Comparison of ENCODE assay signal across 13 cellular contexts in the genomic region with DNA sequence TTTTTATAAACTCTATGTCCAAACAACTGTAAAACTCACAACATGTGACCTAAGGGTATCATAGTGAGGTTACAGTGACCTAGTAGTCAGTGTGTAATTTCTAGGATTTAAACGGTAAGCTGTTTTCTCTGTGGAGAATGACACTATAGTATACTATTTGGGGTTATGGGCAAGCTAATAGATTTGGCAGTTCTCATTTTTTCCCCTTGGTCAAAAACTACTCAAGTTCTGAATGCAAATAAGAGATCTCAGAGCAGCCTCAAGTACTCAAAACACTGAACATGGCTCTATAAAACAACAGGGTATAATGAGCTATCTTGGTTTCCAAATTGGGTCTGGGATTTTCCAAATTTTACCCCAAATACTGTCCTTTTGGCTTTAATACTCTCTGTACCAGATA.
DNase-seq lines count a peak whose midpoint lies in the region; ATAC-seq and TF ChIP-seq lines count a peak whose summit lies in the region.
"Had no signal": no experiment of that assay in that cellular context is flagged by ENCODE, and none has a peak within 500 bp of the region (broad histone marks: within the 10 kb centered on the region; RNA-seq: fewer than 3 reads in every experiment).

No MANE protein-coding gene starts in this region.

- TF ChIP-seq POLR2A in body of pancreas (IDR thresholded peaks at IDR 0.05): no peak
- no peak for TF ChIP-seq POLR2A in lower leg skin (IDR thresholded peaks at IDR 0.05)

- H3K9me3 ChIP-seq in body of pancreas (no peaks in the 10 kb centered on the region), lower lobe of right lung (peaks cover 6% of the 10 kb centered on the region)
- H3K9me3 ChIP-seq: suprapubic skin had no signal

- DNase-seq in A172 (ENCODE audit: low spot score) (peak; percentile 4), body of pancreas (no peak), lower lobe of right lung (no peak), SW480 (ENCODE audit: low spot score) (no peak), RWPE1 (ENCODE audit: low spot score) (no peak), lower leg skin (ENCODE audit: low spot score in 2 of 2) (no peak)
- DNase-seq: activated CD4-positive, alpha-beta T cell treated with anti-CD3 and anti-CD28 coated beads for 4 hours; effector memory CD8-positive, alpha-beta T cell; stimulated activated CD4-positive, alpha-beta T cell treated with anti-CD3 and anti-CD28 coated beads, Interleukin-4, amount 100 ng/mL, for 24 hours had no signal

- ATAC-seq in HG02642 (IDR thresholded peaks at IDR 0.05; ENCODE audit: poor library complexity, unreplicated experiment) (peak; percentile 47), body of pancreas (no peak), lower lobe of right lung (no peak), GM18511 (IDR thresholded peaks at IDR 0.05; ENCODE audit: unreplicated experiment) (no peak)
- ATAC-seq: effector memory CD8-positive, alpha-beta T cell had no signal

- CTCF ChIA-PET in RWPE1 (lab: Yijun Ruan, JAX): interaction anchor here (0.6 to 1.1 kb wide), 3 partner anchors 24 to 75 kb away, joined by 3 to 5 read pairs (median 3); no protein-coding TSS in a partner anchor

- H3K4me1 ChIP-seq in body of pancreas: peaks cover 29% of the 10 kb centered on the region
- peaks cover 16% of the 10 kb centered on the region for H3K4me1 ChIP-seq in lower lobe of right lung

- H3K36me3 ChIP-seq in body of pancreas (replicated peaks in 1 of 2; ENCODE audit: insufficient read depth in 1 of 2, low read depth in 2 of 2) (no peaks in the 10 kb centered on the region), lower lobe of right lung (no peaks in the 10 kb centered on the region)
- H3K36me3 ChIP-seq: suprapubic skin had no signal

- 59 to 61% methylated on average over 1 of the region's 1 CpG for WGBS in body of pancreas, 2 donors
- WGBS in lower leg skin, 2 donors: 36% methylated on average over 1 of the region's 1 CpG

- POLR2A ChIA-PET in RWPE1 (lab: Yijun Ruan, JAX; ENCODE audit: low non-redundant PET): interaction anchor here (0.5 kb wide), 1 partner anchor 209 kb away, joined by 4 read pairs; no protein-coding TSS in a partner anchor

- TF ChIP-seq CTCF in body of pancreas (IDR thresholded peaks at IDR 0.05) (no peak), lower lobe of right lung (IDR thresholded peaks at IDR 0.05) (no peak), RWPE1 (conservative IDR thresholded peaks at IDR 0.05; ENCODE audit: low read depth) (no peak), lower leg skin (IDR thresholded peaks at IDR 0.05) (no peak)

- intact Hi-C loops in body of pancreas (cut with DNase I): no loop called here
- intact Hi-C loops in lower lobe of right lung (cut with DNase I): no loop called here
- intact Hi-C loops in lower leg skin (cut with DNase I; ENCODE audit: low total_unique reads): no loop called here

- H3K27ac ChIP-seq in body of pancreas: peak overlapping the region; percentile 30 to 75 (median 56)
- peak overlapping the region; percentile 32 for H3K27ac ChIP-seq in lower lobe of right lung
- H3K27ac ChIP-seq in RWPE1: no peak overlapping the region
- H3K27ac ChIP-seq: KMS-11, suprapubic skin had no signal

- H3K4me3 ChIP-seq in body of pancreas: no peak overlapping the region
- H3K4me3 ChIP-seq in lower lobe of right lung: no peak overlapping the region
- no peak overlapping the region for H3K4me3 ChIP-seq in lower leg skin (ENCODE audit: low read depth, poor library complexity, severe bottlenecking)
- H3K4me3 ChIP-seq: suprapubic skin had no signal

- H3K27me3 ChIP-seq in body of pancreas: no peaks in the 10 kb centered on the region
- no peaks in the 10 kb centered on the region for H3K27me3 ChIP-seq in lower lobe of right lung (ENCODE audit: low read depth)
- H3K27me3 ChIP-seq: suprapubic skin had no signal
